ENCODE assay signal across 1 cellular context in the genomic region with DNA sequence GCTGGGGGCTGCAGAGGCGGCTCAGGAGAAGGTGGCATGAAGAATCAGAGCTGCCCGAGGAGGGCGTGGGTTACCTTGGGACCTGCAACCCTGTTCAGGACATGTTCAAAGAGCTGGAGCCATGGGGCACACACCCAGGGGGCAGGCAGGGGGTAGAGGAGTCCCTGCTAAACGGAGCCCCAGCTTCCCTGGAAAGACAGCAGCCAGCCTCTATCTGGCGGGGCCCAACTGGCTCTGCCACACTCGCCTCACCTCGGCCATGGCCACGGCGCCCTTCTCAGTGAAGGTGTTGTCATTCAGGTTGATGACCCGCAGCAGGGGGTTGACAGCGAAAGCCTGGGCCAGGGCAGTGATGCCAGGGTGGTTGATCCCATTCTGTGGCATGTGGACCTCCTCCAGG.
A peak's percentile ranks its signal among the peaks of the same experiment; 100 is the strongest.
TF ChIP-seq lines count a peak whose summit lies in the region.

No MANE protein-coding gene starts in this region.

TF ChIP-seq in HepG2, 621 proteins besides CTCF, POLR2A, EP300 and RAD21:
- TF ChIP-seq, protein P1, sequence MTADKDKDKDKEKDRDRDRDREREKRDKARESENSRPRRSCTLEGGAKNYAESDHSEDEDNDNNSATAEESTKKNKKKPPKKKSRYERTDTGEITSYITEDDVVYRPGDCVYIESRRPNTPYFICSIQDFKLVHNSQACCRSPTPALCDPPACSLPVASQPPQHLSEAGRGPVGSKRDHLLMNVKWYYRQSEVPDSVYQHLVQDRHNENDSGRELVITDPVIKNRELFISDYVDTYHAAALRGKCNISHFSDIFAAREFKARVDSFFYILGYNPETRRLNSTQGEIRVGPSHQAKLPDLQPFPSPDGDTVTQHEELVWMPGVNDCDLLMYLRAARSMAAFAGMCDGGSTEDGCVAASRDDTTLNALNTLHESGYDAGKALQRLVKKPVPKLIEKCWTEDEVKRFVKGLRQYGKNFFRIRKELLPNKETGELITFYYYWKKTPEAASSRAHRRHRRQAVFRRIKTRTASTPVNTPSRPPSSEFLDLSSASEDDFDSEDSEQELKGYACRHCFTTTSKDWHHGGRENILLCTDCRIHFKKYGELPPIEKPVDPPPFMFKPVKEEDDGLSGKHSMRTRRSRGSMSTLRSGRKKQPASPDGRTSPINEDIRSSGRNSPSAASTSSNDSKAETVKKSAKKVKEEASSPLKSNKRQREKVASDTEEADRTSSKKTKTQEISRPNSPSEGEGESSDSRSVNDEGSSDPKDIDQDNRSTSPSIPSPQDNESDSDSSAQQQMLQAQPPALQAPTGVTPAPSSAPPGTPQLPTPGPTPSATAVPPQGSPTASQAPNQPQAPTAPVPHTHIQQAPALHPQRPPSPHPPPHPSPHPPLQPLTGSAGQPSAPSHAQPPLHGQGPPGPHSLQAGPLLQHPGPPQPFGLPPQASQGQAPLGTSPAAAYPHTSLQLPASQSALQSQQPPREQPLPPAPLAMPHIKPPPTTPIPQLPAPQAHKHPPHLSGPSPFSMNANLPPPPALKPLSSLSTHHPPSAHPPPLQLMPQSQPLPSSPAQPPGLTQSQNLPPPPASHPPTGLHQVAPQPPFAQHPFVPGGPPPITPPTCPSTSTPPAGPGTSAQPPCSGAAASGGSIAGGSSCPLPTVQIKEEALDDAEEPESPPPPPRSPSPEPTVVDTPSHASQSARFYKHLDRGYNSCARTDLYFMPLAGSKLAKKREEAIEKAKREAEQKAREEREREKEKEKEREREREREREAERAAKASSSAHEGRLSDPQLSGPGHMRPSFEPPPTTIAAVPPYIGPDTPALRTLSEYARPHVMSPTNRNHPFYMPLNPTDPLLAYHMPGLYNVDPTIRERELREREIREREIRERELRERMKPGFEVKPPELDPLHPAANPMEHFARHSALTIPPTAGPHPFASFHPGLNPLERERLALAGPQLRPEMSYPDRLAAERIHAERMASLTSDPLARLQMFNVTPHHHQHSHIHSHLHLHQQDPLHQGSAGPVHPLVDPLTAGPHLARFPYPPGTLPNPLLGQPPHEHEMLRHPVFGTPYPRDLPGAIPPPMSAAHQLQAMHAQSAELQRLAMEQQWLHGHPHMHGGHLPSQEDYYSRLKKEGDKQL (CRISPR knock-in tag; IDR thresholded peaks at IDR 0.05; ENCODE audit: low read depth) = no peak
- peak; percentile 50 for TF ChIP-seq AGO2 (optimal IDR thresholded peaks at IDR 0.05; ENCODE audit: low read depth, low read length)
TF ChIP-seq in HepG2: peak in this region for 1.
